ENCODE assay signal across 8 cellular contexts in genomic region chr4:158722917-158723793, GRCh38. TPM values are rescaled to one million over a fixed set of nuclear protein-coding genes. Genes with fewer than 3 reads are reported as not detected.
DNase-seq lines count a peak whose midpoint lies in the region; ATAC-seq and TF ChIP-seq lines count a peak whose summit lies in the region.

PPID (minus strand) TSS chr4:158723396; CDS start chr4:158723288, 108 bp downstream.

- H3K9ac ChIP-seq in Loucy (ENCODE audit: low read depth, low read length, poor library complexity, severe bottlenecking) (peak within 1 kb of the TSS; percentile 96), neural cell (ENCODE audit: low read length) (peak within 1 kb of the TSS; percentile 80)

- H3K27ac ChIP-seq in neural cell (ENCODE audit: low read length) = peak within 1 kb of the TSS; percentile 76

- peaks cover 27% of the 10 kb centered on the region for H3K4me1 ChIP-seq in Loucy (ENCODE audit: insufficient read depth, low read length, poor library complexity, severe bottlenecking)

- peak within 1 kb of the TSS; percentile 96 to 98 for H3K27ac Mint-ChIP-seq in stimulated activated naive CD8-positive, alpha-beta T cell treated with anti-CD3 and anti-CD28 coated beads, Interleukin-15, amount 100 ng/mL, for 72 hours

- peak; percentile 96 for ATAC-seq in stimulated activated naive CD8-positive, alpha-beta T cell treated with anti-CD3 and anti-CD28 coated beads, Interleukin-15, amount 100 ng/mL, for 72 hours

- peak within 1 kb of the TSS; percentile 73 for H3K4me2 ChIP-seq in Loucy (ENCODE audit: low read depth, low read length, poor library complexity, severe bottlenecking)
- H3K4me2 ChIP-seq in neural cell (ENCODE audit: low read length) = peak within 1 kb of the TSS; percentile 92

- peaks cover 34% of the 10 kb centered on the region for H3K4me1 Mint-ChIP-seq in stimulated activated naive CD8-positive, alpha-beta T cell treated with anti-CD3 and anti-CD28 coated beads, Interleukin-15, amount 100 ng/mL, for 72 hours

- H3K9me3 ChIP-seq in Loucy (ENCODE audit: insufficient read depth, low read depth, low read length) (no peaks in the 10 kb centered on the region), neural cell (ENCODE audit: low read length) (no peaks in the 10 kb centered on the region)

- DNase-seq in ELR (ENCODE audit: low read depth) (peak; percentile 82), H7 (peak; percentile 88), SHP77 treated with DMSO at 0.1 percent for 48 hours (lab: John Stamatoyannopoulos, UW) (peak; percentile 35), activated gamma-delta T cell treated with Interleukin-2 at 50 U/mL for 16 hours (peak; percentile 74), fibroblast of villous mesenchyme (ENCODE audit: low read depth) (peak; percentile 74)
- DNase-seq in stimulated activated naive CD8-positive, alpha-beta T cell treated with anti-CD3 and anti-CD28 coated beads, Interleukin-15, amount 100 ng/mL, for 72 hours = peak; percentile 76 to 84

- H3K79me2 ChIP-seq in Loucy (ENCODE audit: insufficient read depth, low read length) (peaks cover 48% of the 10 kb centered on the region), neural cell (replicated peaks; ENCODE audit: insufficient read depth, low read length) (peaks cover 17% of the 10 kb centered on the region)

- TF ChIP-seq CTCF in Loucy (conservative IDR thresholded peaks at IDR 0.05; ENCODE audit: low read length) (no peak), fibroblast of villous mesenchyme (IDR thresholded peaks at IDR 0.05; ENCODE audit: insufficient read depth, low read depth, low read length) (no peak), neural cell (IDR thresholded peaks at IDR 0.05; ENCODE audit: poor library complexity, severe bottlenecking) (no peak)

- TF ChIP-seq RAD21 in neural cell (conservative IDR thresholded peaks at IDR 0.05) = peak; percentile 25

- H2AFZ ChIP-seq in Loucy (ENCODE audit: low read length) (peak within 1 kb of the TSS; percentile 88), neural cell (ENCODE audit: low read depth, low read length) (peak within 1 kb of the TSS; percentile 94)

- H3K9me3 Mint-ChIP-seq in stimulated activated naive CD8-positive, alpha-beta T cell treated with anti-CD3 and anti-CD28 coated beads, Interleukin-15, amount 100 ng/mL, for 72 hours = no peaks in the 10 kb centered on the region

- TF ChIP-seq EP300 in neural cell (conservative IDR thresholded peaks at IDR 0.05; ENCODE audit: poor library complexity, severe bottlenecking) = no peak

- peak within 1 kb of the TSS; percentile 92 to 95 for H3K4me3 Mint-ChIP-seq in stimulated activated naive CD8-positive, alpha-beta T cell treated with anti-CD3 and anti-CD28 coated beads, Interleukin-15, amount 100 ng/mL, for 72 hours

- H3K36me3 ChIP-seq in H7 (replicated peaks; ENCODE audit: control insufficient read depth, insufficient read depth, low read length) (peaks cover 8% of the 10 kb centered on the region), Loucy (ENCODE audit: insufficient read depth, low read length) (peaks cover 18% of the 10 kb centered on the region; the same call in 1 of the 2 replicates), neural cell (ENCODE audit: insufficient read depth, low read length) (no peaks in the 10 kb centered on the region)

- no peaks in the 10 kb centered on the region for H3K27me3 ChIP-seq in H7 (ENCODE audit: control insufficient read depth, insufficient read depth, low read length)
- no peaks in the 10 kb centered on the region for H3K27me3 ChIP-seq in Loucy (ENCODE audit: insufficient read depth, low read length, poor library complexity, severe bottlenecking)
- no peaks in the 10 kb centered on the region for H3K27me3 ChIP-seq in neural cell (ENCODE audit: insufficient read depth, low read depth, low read length)

- H3K4me3 ChIP-seq in H7 (ENCODE audit: insufficient read depth, low read depth, low read length) (peak within 1 kb of the TSS; percentile 85), Loucy (ENCODE audit: low read length, poor library complexity, severe bottlenecking) (peak within 1 kb of the TSS; percentile 99), fibroblast of villous mesenchyme (ENCODE audit: low read depth, low read length) (peak within 1 kb of the TSS; percentile 98), neural cell (ENCODE audit: low read length) (peak within 1 kb of the TSS; percentile 86)

- H3K9me2 ChIP-seq in Loucy (replicated peaks; ENCODE audit: low read depth, low read length) = no peaks in the 10 kb centered on the region
- H3K9me2 ChIP-seq in neural cell (ENCODE audit: insufficient read depth, low read length) = no peaks in the 10 kb centered on the region

- no peaks in the 10 kb centered on the region for H3K27me3 Mint-ChIP-seq in stimulated activated naive CD8-positive, alpha-beta T cell treated with anti-CD3 and anti-CD28 coated beads, Interleukin-15, amount 100 ng/mL, for 72 hours

- H3F3A ChIP-seq in Loucy (ENCODE audit: low read depth) = no peaks in the 10 kb centered on the region
- no peaks in the 10 kb centered on the region for H3F3A ChIP-seq in neural cell (ENCODE audit: insufficient read depth, low read length, poor library complexity, severe bottlenecking)

- H4K20me1 ChIP-seq in Loucy (ENCODE audit: insufficient read depth, low read length, poor library complexity, severe bottlenecking) (peaks cover 18% of the 10 kb centered on the region), neural cell (ENCODE audit: insufficient read depth) (no peaks in the 10 kb centered on the region)

TF ChIP-seq in neural cell, 6 proteins besides CTCF, POLR2A, EP300 and RAD21:
- TF ChIP-seq POLR2AphosphoS5 (IDR thresholded peaks at IDR 0.05) (peak; percentile 65), EZH2 (IDR thresholded peaks at IDR 0.05; ENCODE audit: borderline replicate concordance, insufficient read depth, low read length, poor library complexity, severe bottlenecking) (no peak), REST (IDR thresholded peaks at IDR 0.05; ENCODE audit: borderline replicate concordance) (no peak), MXI1 (conservative IDR thresholded peaks at IDR 0.05; ENCODE audit: poor library complexity, severe bottlenecking) (peak; percentile 99), SMC3 (conservative IDR thresholded peaks at IDR 0.05; ENCODE audit: poor library complexity) (peak; percentile 36), TAF1 (IDR thresholded peaks at IDR 0.05; ENCODE audit: low read depth) (no peak)
TF ChIP-seq in neural cell: peak in this region for 3.

RNA-seq across cellular contexts. Expression of gene PPID, which starts in this region (rescaled TPM):
- 31.1 and 37.2 TPM in 2 replicates for total RNA-seq in H7 (2014; rRNA removed; shearing (Covaris generic))
- 15.8 and 27.2 TPM in 2 replicates for total RNA-seq in fibroblast of villous mesenchyme
- polyA plus RNA-seq in neural cell = 45.7 and 65.2 TPM in 2 replicates
- 22.9 and 27.6 TPM in 2 replicates for polyA minus RNA-seq in neural cell

Comparison
In these comparisons a context has a peak if more than half of its experiments do, and no peak if none do; other contexts are left out.
1. Peak in every context shown above with its lines: DNase-seq, ATAC-seq, H3K4me3 ChIP-seq and H3K27ac ChIP-seq.
2. DNase-seq: peak in every context shown above with its lines; median percentile 88 in H7; 82 in ELR; 80 in stimulated activated naive CD8-positive, alpha-beta T cell treated with anti-CD3 and anti-CD28 coated beads, Interleukin-15, amount 100 ng/mL, for 72 hours; 74 in activated gamma-delta T cell treated with Interleukin-2 at 50 U/mL for 16 hours; 74 in fibroblast of villous mesenchyme; 35 in SHP77 treated with DMSO at 0.1 percent for 48 hours.